8 cellular contexts compared by ENCODE assay signal in the genomic region with DNA sequence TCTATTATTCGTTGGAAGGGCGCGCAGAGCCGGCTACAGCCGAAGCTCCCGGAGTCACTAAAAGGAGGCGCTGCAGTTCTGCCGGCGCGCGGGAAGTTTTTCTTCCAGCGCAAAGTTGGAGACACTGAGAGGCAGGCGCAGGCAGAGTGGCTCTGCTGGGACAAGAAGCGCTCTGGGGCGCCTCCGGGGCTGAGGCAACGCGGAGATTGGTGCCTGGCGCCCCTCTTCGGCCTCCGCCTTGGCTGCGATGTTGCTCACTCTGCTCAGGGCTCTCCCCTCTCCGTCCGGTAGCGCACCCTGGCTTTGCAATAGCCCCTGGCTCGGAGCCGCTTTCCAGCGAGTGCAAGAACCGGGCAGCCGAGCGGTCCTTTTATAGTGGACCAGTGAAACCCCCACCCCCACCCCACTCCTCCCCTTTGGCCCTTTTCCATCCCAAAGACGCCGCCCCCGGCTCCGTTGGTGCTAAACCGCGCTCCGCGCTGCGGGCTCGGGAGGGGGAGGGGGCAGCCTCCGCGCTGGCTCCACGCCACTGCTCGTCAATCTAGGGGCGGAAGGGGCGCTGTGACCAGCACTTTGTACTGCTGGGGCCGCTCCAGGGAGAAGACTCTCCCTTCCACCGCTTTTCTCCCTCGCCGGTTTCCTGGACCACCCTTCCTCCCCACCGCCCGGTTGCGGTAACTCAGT. TPM values are rescaled to one million over a fixed set of nuclear protein-coding genes. Genes with fewer than 3 reads are reported as not detected.
DNase-seq lines count a peak whose midpoint lies in the region; ATAC-seq lines count a peak whose summit lies in the region.

Gene ADAMTS1, minus strand, starts transcription at position 344 of the 684 bp plus-strand sequence. CDS start 455 bp downstream, outside the sequence.

- intact Hi-C loops in dendritic cell treated with granulocyte-macrophage colony-stimulating factor and Interleukin-4, amounts not matched to agents 40 ng/mL and 50 ng/mL, for 4 days (cut with micrococcal nuclease): loop anchor here (10.0 kb wide), 1 partner anchor 960 kb away; no protein-coding TSS in a partner anchor

- no peaks in the 10 kb centered on the region for H3K9me3 Mint-ChIP-seq in dendritic cell treated with granulocyte-macrophage colony-stimulating factor and Interleukin-4, amounts not matched to agents 40 ng/mL and 50 ng/mL, for 4 days

- peak; percentile 30 for DNase-seq in stimulated activated CD4-positive, alpha-beta T cell treated with anti-CD3 and anti-CD28 coated beads, Interleukin-15, amount 100 ng/mL, for 24 hours
- DNase-seq in stimulated activated CD4-positive, alpha-beta T cell treated with anti-CD3 and anti-CD28 coated beads, Interleukin-2, amount 100 ng/mL, for 48 hours: no peak
- DNase-seq in SK-MEL-5 (ENCODE audit: low read depth, low spot score) (peak; percentile 84), kidney glomerular epithelial cell (lab: John Stamatoyannopoulos, UW) (peak; percentile 69)

- peak within 1 kb of the TSS; percentile 65 for H3K4me3 Mint-ChIP-seq in dendritic cell treated with granulocyte-macrophage colony-stimulating factor and Interleukin-4, amounts not matched to agents 40 ng/mL and 50 ng/mL, for 4 days

- H3K4me3 ChIP-seq in skin epidermis: peak within 1 kb of the TSS; percentile 55 to 68 (median 59)

- peak within 1 kb of the TSS; percentile 30 for H3K27ac Mint-ChIP-seq in dendritic cell treated with granulocyte-macrophage colony-stimulating factor and Interleukin-4, amounts not matched to agents 40 ng/mL and 50 ng/mL, for 4 days

- in situ Hi-C loops in SK-MEL-5 (cut with HindIII; ENCODE audit: low pct_unique_long_range_greater_than_20kb, low sequenced_read_pairs): no loop called here

- peaks cover 44% of the 10 kb centered on the region for H3K4me1 Mint-ChIP-seq in dendritic cell treated with granulocyte-macrophage colony-stimulating factor and Interleukin-4, amounts not matched to agents 40 ng/mL and 50 ng/mL, for 4 days (ENCODE audit: low read depth)

- ATAC-seq in GM21529 (IDR thresholded peaks at IDR 0.05; ENCODE audit: unreplicated experiment) (no peak), GM18511 (IDR thresholded peaks at IDR 0.05; ENCODE audit: unreplicated experiment) (no peak)

- H3K27ac ChIP-seq in skin epidermis: peak within 1 kb of the TSS; percentile 53 to 92 (median 78)

- H3K27me3 Mint-ChIP-seq in dendritic cell treated with granulocyte-macrophage colony-stimulating factor and Interleukin-4, amounts not matched to agents 40 ng/mL and 50 ng/mL, for 4 days: peaks cover 62% of the 10 kb centered on the region

- H3K36me3 Mint-ChIP-seq in dendritic cell treated with granulocyte-macrophage colony-stimulating factor and Interleukin-4, amounts not matched to agents 40 ng/mL and 50 ng/mL, for 4 days (ENCODE audit: low read depth): no peaks in the 10 kb centered on the region

RNA-seq across cellular contexts. Expression of gene ADAMTS1, which starts in this region (rescaled TPM):
- total RNA-seq in SK-MEL-5 (2014; rRNA removed; shearing (Covaris generic)): 14.0 and 15.9 TPM in 2 replicates
- 11.0 and 14.5 TPM in 2 replicates for polyA plus RNA-seq in SK-MEL-5 (2015; cell fraction: cytosol; rRNA removed)
- 43.7 and 69.3 TPM in 2 replicates for polyA plus RNA-seq in SK-MEL-5 (2015; cell fraction: nucleus; rRNA removed)

Comparison
In these comparisons a context has a peak if more than half of its experiments do, and no peak if none do; other contexts are left out.
1. DNase-seq: peak in stimulated activated CD4-positive, alpha-beta T cell treated with anti-CD3 and anti-CD28 coated beads, Interleukin-15, amount 100 ng/mL, for 24 hours (single experiment), SK-MEL-5 (single experiment) and kidney glomerular epithelial cell (single experiment); none in stimulated activated CD4-positive, alpha-beta T cell treated with anti-CD3 and anti-CD28 coated beads, Interleukin-2, amount 100 ng/mL, for 48 hours (0 of 2).